27 cellular contexts compared by ENCODE assay signal in genomic region chr7:98511175-98511574, GRCh38.
"Had no signal": no experiment of that assay in that cellular context is flagged by ENCODE, and none has a peak within 500 bp of the region (broad histone marks: within the 10 kb centered on the region; RNA-seq: fewer than 3 reads in every experiment).

No MANE protein-coding gene starts in this region.

- H3K4me1 ChIP-seq: neural progenitor cell, pancreas, psoas muscle, right lobe of liver, sigmoid colon, suprapubic skin, thyroid gland, tibial nerve, upper lobe of left lung, vagina had no signal

- H3K4me2 ChIP-seq: neural progenitor cell had no signal

- ATAC-seq: naive thymus-derived CD4-positive, alpha-beta T cell; natural killer cell; pancreas; psoas muscle; right cardiac atrium; right lobe of liver; stimulated activated memory B cell treated with anti-CD40 and anti-IgM and Interleukin-4, amounts not matched to agents 10 μg/mL and 1 μg/mL and 100 μg/mL, for 72 hours; stimulated activated naive CD8-positive, alpha-beta T cell treated with anti-CD3 and anti-CD28 coated beads, Interleukin-15, amount 100 ng/mL, for 72 hours; stimulated activated naive CD8-positive, alpha-beta T cell treated with anti-CD3 and anti-CD28 coated beads, Interleukin-15, Interleukin-2, amounts not matched to agents 100 U/mL and 50 U/mL, for 24 hours had no signal

- H3K9ac ChIP-seq: neural progenitor cell had no signal

- H3K36me3 ChIP-seq: neural progenitor cell, neutrophil, pancreas, right lobe of liver, sigmoid colon, suprapubic skin, thoracic aorta, thyroid gland, tibial nerve, upper lobe of left lung, vagina had no signal

- H3K9me3 ChIP-seq: neutrophil, pancreas, psoas muscle, right lobe of liver, thoracic aorta, thyroid gland, upper lobe of left lung, vagina had no signal

- DNase-seq: naive thymus-derived CD4-positive, alpha-beta T cell; natural killer cell; nucleus accumbens; pancreas; psoas muscle; right cardiac atrium; right lobe of liver; small intestine; stimulated activated CD4-positive, alpha-beta T cell treated with anti-CD3 and anti-CD28 coated beads, Interleukin-1b, Interleukin-23, amount 100 ng/mL, for 48 hours; stimulated activated CD4-positive, alpha-beta T cell treated with anti-CD3 and anti-CD28 coated beads, Interleukin-4, amount 100 ng/mL, for 1 hour; stimulated activated CD4-positive, alpha-beta T cell treated with anti-CD3 and anti-CD28 coated beads, Interleukin-4, amount 100 ng/mL, for 4 hours; stimulated activated CD8-positive, alpha-beta memory T cell treated with anti-CD3 and anti-CD28 coated beads, Interleukin-4, amount 100 ng/mL, for 48 hours; stimulated activated naive CD4-positive, alpha-beta T cell; stimulated activated naive CD8-positive, alpha-beta T cell treated with anti-CD3 and anti-CD28 coated beads, Interleukin-15, amount 100 ng/mL, for 72 hours; stimulated activated naive CD8-positive, alpha-beta T cell treated with anti-CD3 and anti-CD28 coated beads, Interleukin-15, Interleukin-2, amounts not matched to agents 100 U/mL and 50 U/mL, for 24 hours; substantia nigra; thyroid gland; trophoblast cell; upper lobe of left lung had no signal

- H2AFZ ChIP-seq: neural progenitor cell had no signal

- H3K27ac ChIP-seq: neural progenitor cell, neutrophil, pancreas, psoas muscle, right lobe of liver, sigmoid colon, suprapubic skin, thoracic aorta, thyroid gland, tibial nerve, upper lobe of left lung, vagina had no signal

- H3K4me3 ChIP-seq: neural progenitor cell, pancreas, psoas muscle, right lobe of liver, sigmoid colon, suprapubic skin, thoracic aorta, thyroid gland, tibial nerve, upper lobe of left lung, vagina had no signal

- H3K27me3 ChIP-seq: neural progenitor cell, neutrophil, pancreas, right lobe of liver, thyroid gland, tibial nerve, upper lobe of left lung, vagina had no signal
